18 cellular contexts compared by ENCODE assay signal in genomic region chr20:21395039-21395665, GRCh38. TPM values are rescaled to one million over a fixed set of nuclear protein-coding genes. Genes with fewer than 3 reads are reported as not detected.
DNase-seq lines count a peak whose midpoint lies in the region; ATAC-seq, FAIRE-seq and TF ChIP-seq lines count a peak whose summit lies in the region.
"Had no signal": no experiment of that assay in that cellular context is flagged by ENCODE, and none has a peak within 500 bp of the region (broad histone marks: within the 10 kb centered on the region; RNA-seq: fewer than 3 reads in every experiment).

No MANE protein-coding gene starts in this region.

- H3K36me3 Mint-ChIP-seq in activated naive CD4-positive, alpha-beta T cell treated with anti-CD3 and anti-CD28 coated beads, Interleukin-2, amount 10 ng/mL, durations not matched to agents 7 days and 5 days: peaks cover 18% of the 10 kb centered on the region
- H3K36me3 Mint-ChIP-seq in T-helper 17 cell (ENCODE audit: low read depth): peaks cover 4% of the 10 kb centered on the region
- H3K36me3 Mint-ChIP-seq in stimulated activated naive B cell treated with anti-CD40 and anti-IgM and Interleukin-4, amounts not matched to agents 10 μg/mL and 1 μg/mL and 100 μg/mL, for 72 hours: peaks cover 17% of the 10 kb centered on the region in 2 donors

- no peak overlapping the region for H3K4me2 ChIP-seq in endothelial cell of umbilical vein (ENCODE audit: insufficient read depth, low read length)

- H3K4me1 Mint-ChIP-seq in activated naive CD4-positive, alpha-beta T cell treated with anti-CD3 and anti-CD28 coated beads, Interleukin-2, amount 10 ng/mL, durations not matched to agents 7 days and 5 days: peaks cover 38% of the 10 kb centered on the region
- peaks cover 13% of the 10 kb centered on the region for H3K4me1 Mint-ChIP-seq in T-helper 17 cell
- H3K4me1 Mint-ChIP-seq in stimulated activated naive B cell treated with anti-CD40 and anti-IgM and Interleukin-4, amounts not matched to agents 10 μg/mL and 1 μg/mL and 100 μg/mL, for 72 hours: peaks cover 14 to 24% of the 10 kb centered on the region in 2 donors

- no peaks in the 10 kb centered on the region for H3K9me1 ChIP-seq in endothelial cell of umbilical vein (replicated peaks; ENCODE audit: control insufficient read depth, extremely low read depth, insufficient read depth, low read length)

- peaks cover 7% of the 10 kb centered on the region for H3K4me1 ChIP-seq in endothelial cell of umbilical vein (ENCODE audit: control insufficient read depth, extremely low read depth, insufficient read depth, low read length)

- peaks cover 2% of the 10 kb centered on the region for H4K20me1 ChIP-seq in endothelial cell of umbilical vein (replicated peaks; ENCODE audit: control insufficient read depth, extremely low read depth, insufficient read depth, low read length)

- H3K27ac ChIP-seq in endothelial cell of umbilical vein (ENCODE audit: insufficient read depth, low read depth, low read length): no peak overlapping the region
- H3K27ac ChIP-seq: GM23248, stomach had no signal

- POLR2A ChIA-PET in endothelial cell of umbilical vein (lab: Charles Lee): no interaction called here

- ATAC-seq in T-helper 17 cell (no peak), HG03460 (IDR thresholded peaks at IDR 0.05; ENCODE audit: unreplicated experiment) (no peak)
- no peak for ATAC-seq in stimulated activated naive B cell treated with anti-CD40 and anti-IgM and Interleukin-4, amounts not matched to agents 10 μg/mL and 1 μg/mL and 100 μg/mL, for 72 hours (replicated peaks)

- H3K27ac Mint-ChIP-seq in activated naive CD4-positive, alpha-beta T cell treated with anti-CD3 and anti-CD28 coated beads, Interleukin-2, amount 10 ng/mL, durations not matched to agents 7 days and 5 days: no peak overlapping the region
- peak overlapping the region; percentile 29 for H3K27ac Mint-ChIP-seq in T-helper 17 cell
- H3K27ac Mint-ChIP-seq in stimulated activated naive B cell treated with anti-CD40 and anti-IgM and Interleukin-4, amounts not matched to agents 10 μg/mL and 1 μg/mL and 100 μg/mL, for 72 hours: peak overlapping the region; percentile 83

- no peaks in the 10 kb centered on the region for H3K36me3 ChIP-seq in endothelial cell of umbilical vein (ENCODE audit: control insufficient read depth in 2 of 2, extremely low read depth in 1 of 2, insufficient read depth in 2 of 2, low read length in 2 of 2)

- H3K9ac ChIP-seq in endothelial cell of umbilical vein (replicated peaks; ENCODE audit: extremely low read depth, insufficient read depth, low read length): no peak overlapping the region
- H3K9ac ChIP-seq: GM23248 had no signal

- intact Hi-C loops in endothelial cell of umbilical vein (cut with micrococcal nuclease): loop anchor here (5.0 to 10.0 kb wide), 2 partner anchors 112 to 270 kb away; partner anchors contain the start of gene KIZ

- no peaks in the 10 kb centered on the region for H3K79me2 ChIP-seq in endothelial cell of umbilical vein (ENCODE audit: control insufficient read depth, insufficient read depth, low read length)

- CTCF ChIA-PET in activated naive CD4-positive, alpha-beta T cell treated with anti-CD3 and anti-CD28 coated beads, Interleukin-2, amount 10 ng/mL, durations not matched to agents 7 days and 5 days (lab: Charles Lee): interaction anchor here (0.9 to 1.8 kb wide), 4 partner anchors 110 to 159 kb away, joined by 4 to 6 read pairs (median 5); no protein-coding TSS in a partner anchor
- CTCF ChIA-PET in endothelial cell of umbilical vein (lab: Charles Lee): interaction anchor here (1.4 kb wide), 1 partner anchor 159 kb away, joined by 9 read pairs; no protein-coding TSS in a partner anchor

- no peak for DNase-seq in activated naive CD4-positive, alpha-beta T cell treated with anti-CD3 and anti-CD28 coated beads, Interleukin-2, amount 10 ng/mL, durations not matched to agents 7 days and 5 days
- no peak for DNase-seq in activated naive CD4-positive, alpha-beta T cell treated with Interleukin-2 at 50 U/mL for 16 hours
- no peak for DNase-seq in T-helper 17 cell
- DNase-seq in endothelial cell of umbilical vein (ENCODE audit: low read depth, low spot score): peak; percentile 22
- DNase-seq in stimulated activated naive B cell treated with anti-CD40 and anti-IgM and Interleukin-4, amounts not matched to agents 10 μg/mL and 1 μg/mL and 100 μg/mL, for 72 hours: no peak
- no peak for DNase-seq in HuH-7 (ENCODE audit: low spot score)
- no peak for DNase-seq in SW 1271 (lab: John Stamatoyannopoulos, UW)
- DNase-seq: GM23248, NCI-H1417 treated with DMSO at 0.1 percent for 48 hours, stomach had no signal

- dilution Hi-C loops in endothelial cell of umbilical vein (cut with MboI; ENCODE audit: extremely low pct_ligation_motif_present, low sequenced_read_pairs): no loop called here

- TF ChIP-seq POLR2A in endothelial cell of umbilical vein (IDR thresholded peaks at IDR 0.05; ENCODE audit: low read depth, low read length): no peak

- H3K4me3 Mint-ChIP-seq in activated naive CD4-positive, alpha-beta T cell treated with anti-CD3 and anti-CD28 coated beads, Interleukin-2, amount 10 ng/mL, durations not matched to agents 7 days and 5 days: peak overlapping the region; percentile 55
- peak overlapping the region; percentile 77 for H3K4me3 Mint-ChIP-seq in T-helper 17 cell
- H3K4me3 Mint-ChIP-seq in stimulated activated naive B cell treated with anti-CD40 and anti-IgM and Interleukin-4, amounts not matched to agents 10 μg/mL and 1 μg/mL and 100 μg/mL, for 72 hours: no peak overlapping the region

- FAIRE-seq in endothelial cell of umbilical vein (lab: Jason Lieb, UNC): no peak
- FAIRE-seq: D721Med, GM12891 had no signal

- H3K27me3 Mint-ChIP-seq in activated naive CD4-positive, alpha-beta T cell treated with anti-CD3 and anti-CD28 coated beads, Interleukin-2, amount 10 ng/mL, durations not matched to agents 7 days and 5 days: peaks cover 84% of the 10 kb centered on the region
- peaks cover 58% of the 10 kb centered on the region for H3K27me3 Mint-ChIP-seq in T-helper 17 cell
- H3K27me3 Mint-ChIP-seq in stimulated activated naive B cell treated with anti-CD40 and anti-IgM and Interleukin-4, amounts not matched to agents 10 μg/mL and 1 μg/mL and 100 μg/mL, for 72 hours: peaks cover 43 to 66% of the 10 kb centered on the region in 2 donors

- peaks cover 9% of the 10 kb centered on the region for H3K9me3 ChIP-seq in T-helper 17 cell (ENCODE audit: control insufficient read depth, low read length, poor library complexity, severe bottlenecking)
- no peaks in the 10 kb centered on the region for H3K9me3 ChIP-seq in endothelial cell of umbilical vein (replicated peaks; ENCODE audit: control insufficient read depth, insufficient read depth, low read length)

- H3K27me3 ChIP-seq in endothelial cell of umbilical vein (ENCODE audit: control insufficient read depth in 2 of 2, insufficient read depth in 2 of 2, low read length in 2 of 2): peaks cover 65 to 93% of the 10 kb centered on the region in 2 experiments

- TF ChIP-seq CTCF in endothelial cell of umbilical vein (IDR thresholded peaks at IDR 0.05; ENCODE audit: extremely low read depth in 1 of 2, insufficient read depth in 1 of 2, low read depth in 1 of 2, low read length in 2 of 2): no peak

- H2AFZ ChIP-seq in endothelial cell of umbilical vein (ENCODE audit: low read depth, low read length): no peak overlapping the region
- H2AFZ ChIP-seq: GM23248 had no signal

- BruUV-seq in endothelial cell of umbilical vein (replicated peaks; lab: Mats Ljungman, UMichigan): no TSS peak

- H3K9me3 Mint-ChIP-seq in activated naive CD4-positive, alpha-beta T cell treated with anti-CD3 and anti-CD28 coated beads, Interleukin-2, amount 10 ng/mL, durations not matched to agents 7 days and 5 days: no peaks in the 10 kb centered on the region
- peaks cover 0 to 1% of the 10 kb centered on the region in 2 donors for H3K9me3 Mint-ChIP-seq in stimulated activated naive B cell treated with anti-CD40 and anti-IgM and Interleukin-4, amounts not matched to agents 10 μg/mL and 1 μg/mL and 100 μg/mL, for 72 hours

- no peak overlapping the region for H3K4me3 ChIP-seq in endothelial cell of umbilical vein (replicated peaks in 1 of 3; ENCODE audit: insufficient read depth in 1 of 3, low read depth in 1 of 3, low read length in 3 of 3)
- H3K4me3 ChIP-seq: GM23248 had no signal

TF ChIP-seq in endothelial cell of umbilical vein, 7 proteins besides CTCF, POLR2A, EP300 and RAD21:
- no peak for TF ChIP-seq EZH2 (IDR thresholded peaks at IDR 0.05; ENCODE audit: borderline replicate concordance, low read depth, low read length, severe bottlenecking)
- no peak for TF ChIP-seq GATA2 (IDR thresholded peaks at IDR 0.05; ENCODE audit: insufficient read depth, insufficient read length, low read depth, low read length)
- TF ChIP-seq FOS (IDR thresholded peaks at IDR 0.05; ENCODE audit: borderline replicate concordance, insufficient read depth, low read length): no peak
- no peak for TF ChIP-seq MAX (IDR thresholded peaks at IDR 0.05; ENCODE audit: insufficient read depth, insufficient read length)
- TF ChIP-seq JUN (IDR thresholded peaks at IDR 0.05; ENCODE audit: borderline replicate concordance, insufficient read depth, insufficient read length, low read depth): no peak
- TF ChIP-seq MYC (IDR thresholded peaks at IDR 0.05; ENCODE audit: low read depth, low read length): no peak
- no peak for TF ChIP-seq POLR2AphosphoS5 (IDR thresholded peaks at IDR 0.05; ENCODE audit: insufficient read depth, low read depth, low read length)

RNA-seq across cellular contexts. Expression of gene NKX2-4, which starts 2.2 kb away (rescaled TPM):
- total RNA-seq in T-helper 17 cell (not detected), endothelial cell of umbilical vein (not detected in 2 replicates)
- polyA plus RNA-seq in endothelial cell of umbilical vein: not detected in 2 replicates
- polyA plus RNA-seq in endothelial cell of umbilical vein (2011; cell fraction: cytosol; rRNA removed): not detected in 2 replicates
- polyA plus RNA-seq in endothelial cell of umbilical vein (2011; cell fraction: nucleus; rRNA removed): not detected in 2 replicates
- polyA plus RNA-seq in endothelial cell of umbilical vein (2012): not detected in 2 replicates
- polyA minus RNA-seq in endothelial cell of umbilical vein: not detected in 2 replicates
- polyA minus RNA-seq in endothelial cell of umbilical vein (2011; cell fraction: cytosol; rRNA and poly(A)+ RNA removed): not detected
- polyA minus RNA-seq in endothelial cell of umbilical vein (2011; cell fraction: nucleus; rRNA and poly(A)+ RNA removed): not detected in 2 replicates
- total RNA-seq: chondrocyte, fibroblast of villous mesenchyme, G401, GM23248, liver, pulmonary artery endothelial cell, stomach had no signal
- polyA plus RNA-seq: GM23248, liver, stomach had no signal

Comparison
In these comparisons a context has a peak if more than half of its experiments do, and no peak if none do; other contexts are left out.
1. H3K4me3 Mint-ChIP-seq: peak in activated naive CD4-positive, alpha-beta T cell treated with anti-CD3 and anti-CD28 coated beads, Interleukin-2, amount 10 ng/mL, durations not matched to agents 7 days and 5 days (single experiment) and T-helper 17 cell (single experiment); none in stimulated activated naive B cell treated with anti-CD40 and anti-IgM and Interleukin-4, amounts not matched to agents 10 μg/mL and 1 μg/mL and 100 μg/mL, for 72 hours (0 of 2).